9 cellular contexts compared by ENCODE assay signal in genomic region chr17:77892469-77893143, GRCh38.
DNase-seq lines count a peak whose midpoint lies in the region; ATAC-seq and TF ChIP-seq lines count a peak whose summit lies in the region.
"Had no signal": no experiment of that assay in that cellular context is flagged by ENCODE, and none has a peak within 500 bp of the region (broad histone marks: within the 10 kb centered on the region; RNA-seq: fewer than 3 reads in every experiment).

No MANE protein-coding gene starts in this region.

- H3K36me3 ChIP-seq in upper lobe of left lung = no peaks in the 10 kb centered on the region

- H3K27me3 ChIP-seq in upper lobe of left lung = no peaks in the 10 kb centered on the region

- H3K27ac ChIP-seq in upper lobe of left lung = no peak overlapping the region
- H3K27ac ChIP-seq: PC-9 had no signal

- TF ChIP-seq CTCF in fibroblast of pulmonary artery (IDR thresholded peaks at IDR 0.05; ENCODE audit: low read length, missing control alignments) (peak; percentile 27), upper lobe of left lung (IDR thresholded peaks at IDR 0.05) (peak in 1 of 6 experiments; percentile 14)

- DNase-seq in stimulated activated CD4-positive, alpha-beta T cell treated with anti-CD3 and anti-CD28 coated beads, Interleukin-1b, Interleukin-23, amount 100 ng/mL, for 48 hours = peak; percentile 3
- DNase-seq in stimulated activated CD4-positive, alpha-beta T cell treated with anti-CD3 and anti-CD28 coated beads, Interleukin-2, amount 100 ng/mL, for 48 hours = no peak
- DNase-seq in NCI-H2227 treated with DMSO at 0.1 percent for 48 hours (lab: John Stamatoyannopoulos, UW) (peak; percentile 38), fibroblast of pulmonary artery (ENCODE audit: low read depth) (no peak), NCI-H1930 (lab: John Stamatoyannopoulos, UW) (no peak), AG20443 (ENCODE audit: low spot score) (no peak), AG08396 (ENCODE audit: low spot score) (no peak), upper lobe of left lung (no peak)
- DNase-seq: PC-9 had no signal

- no peak overlapping the region for H3K4me3 ChIP-seq in fibroblast of pulmonary artery (replicated peaks; ENCODE audit: low read depth, low read length)
- H3K4me3 ChIP-seq in upper lobe of left lung = no peak overlapping the region
- H3K4me3 ChIP-seq: PC-9 had no signal

- H3K9me3 ChIP-seq in upper lobe of left lung = no peaks in the 10 kb centered on the region

- 80 to 84% methylated on average over 16 to 22 of the region's 22 CpGs for WGBS in upper lobe of left lung, 2 donors

- ATAC-seq in upper lobe of left lung (ENCODE audit: low FRiP score in 2 of 2) = no peak

- TF ChIP-seq EP300 in upper lobe of left lung (IDR thresholded peaks at IDR 0.05) = no peak

- peaks cover 4 to 7% (median 6%) of the 10 kb centered on the region in 4 donors for H3K4me1 ChIP-seq in upper lobe of left lung

- TF ChIP-seq POLR2A in upper lobe of left lung (IDR thresholded peaks at IDR 0.05) = no peak

Comparison
In these comparisons a context has a peak if more than half of its experiments do, and no peak if none do; other contexts are left out.
1. DNase-seq: peak in stimulated activated CD4-positive, alpha-beta T cell treated with anti-CD3 and anti-CD28 coated beads, Interleukin-1b, Interleukin-23, amount 100 ng/mL, for 48 hours (single experiment) and NCI-H2227 treated with DMSO at 0.1 percent for 48 hours (single experiment); none in stimulated activated CD4-positive, alpha-beta T cell treated with anti-CD3 and anti-CD28 coated beads, Interleukin-2, amount 100 ng/mL, for 48 hours (0 of 2), fibroblast of pulmonary artery (single experiment), NCI-H1930 (0 of 2), AG20443 (single experiment), AG08396 (single experiment) and upper lobe of left lung (0 of 2).